In the genomic region with DNA sequence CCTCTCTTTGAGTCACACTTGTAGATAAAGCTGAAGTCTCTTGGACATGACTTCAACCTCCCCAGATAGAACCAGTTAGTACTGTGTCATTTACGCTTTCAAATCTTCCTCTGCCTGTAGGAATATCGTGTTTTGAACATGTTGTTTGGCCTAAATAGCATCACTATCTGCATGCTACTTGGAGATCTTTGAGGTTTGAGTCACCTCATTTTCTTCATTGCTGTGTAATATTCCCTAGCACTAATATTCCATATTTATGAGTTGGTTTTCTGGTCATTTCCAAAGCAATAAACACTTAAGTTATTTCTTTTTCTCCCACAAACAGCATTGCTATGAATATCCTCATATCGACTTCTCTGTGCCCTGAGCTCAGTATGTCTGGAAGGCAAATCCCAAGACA, we compare ENCODE assay signal across 8 cellular contexts.
"Had no signal": no experiment of that assay in that cellular context is flagged by ENCODE, and none has a peak within 500 bp of the region (broad histone marks: within the 10 kb centered on the region; RNA-seq: fewer than 3 reads in every experiment).

No MANE protein-coding gene starts in this region.

- H3K4me3 ChIP-seq: GM12878 had no signal

- DNase-seq: GDM1, GF-D8 had no signal

- ATAC-seq: GM12878 had no signal

- FAIRE-seq: G401.6, GM12878, GM12891, GM12892, GM18507, GM19239 had no signal
